In genomic region chr2:241508240-241508509, GRCh38 we compare ENCODE assay signal across 8 cellular contexts. TPM values are rescaled to one million over a fixed set of nuclear protein-coding genes. Genes with fewer than 3 reads are reported as not detected.
A peak's percentile ranks its signal among the peaks of the same experiment; 100 is the strongest.
DNase-seq lines count a peak whose midpoint lies in the region; ATAC-seq and TF ChIP-seq lines count a peak whose summit lies in the region.

No MANE protein-coding gene starts in this region.

- H3K4me3 ChIP-seq in colonic mucosa: peak overlapping the region; percentile 90
- peak overlapping the region; percentile 77 to 83 for H3K4me3 ChIP-seq in mucosa of rectum (ENCODE audit: low read length in 2 of 2)

- H3K4me1 ChIP-seq in colonic mucosa: peaks cover 8% of the 10 kb centered on the region
- H3K4me1 ChIP-seq in mucosa of rectum (ENCODE audit: control insufficient read depth in 2 of 2, insufficient read depth in 2 of 2, low read length in 2 of 2): peaks cover 15 to 18% of the 10 kb centered on the region in 2 donors

- DNase-seq in GM10266 (ENCODE audit: extremely low spot score) (peak; percentile 88), NCI-H2227 treated with DMSO at 0.1 percent for 48 hours (lab: John Stamatoyannopoulos, UW) (peak; percentile 59), colonic mucosa (no peak), OCI-M1 (lab: John Stamatoyannopoulos, UW) (no peak), cortex of kidney (lab: John Stamatoyannopoulos, UW) (no peak)

- H3K9ac ChIP-seq in colonic mucosa (ENCODE audit: low read depth in 2 of 2, low read length in 2 of 2) (peak overlapping the region; percentile 78), mucosa of rectum (ENCODE audit: low read depth in 1 of 2, low read length in 2 of 2) (peak overlapping the region in 1 of 2 donors; percentile 87)

- H3K9me3 ChIP-seq in colonic mucosa (no peaks in the 10 kb centered on the region), mucosa of rectum (ENCODE audit: control insufficient read depth in 2 of 2, low read length in 2 of 2) (no peaks in the 10 kb centered on the region)

- H3K27ac ChIP-seq in colonic mucosa: peak overlapping the region; percentile 69
- H3K27ac ChIP-seq in mucosa of rectum (ENCODE audit: low read depth in 2 of 2, low read length in 2 of 2): peak overlapping the region; percentile 56 to 72

- peak; percentile 26 for ATAC-seq in GM21786 (IDR thresholded peaks at IDR 0.05; ENCODE audit: unreplicated experiment)
- ATAC-seq in HG02623 (IDR thresholded peaks at IDR 0.05; ENCODE audit: unreplicated experiment): no peak

- H3K36me3 ChIP-seq in colonic mucosa (no peaks in the 10 kb centered on the region), mucosa of rectum (ENCODE audit: control insufficient read depth in 2 of 2, insufficient read depth in 2 of 2, low read length in 2 of 2) (peaks cover 0 to 2% of the 10 kb centered on the region in 2 donors)

- intact Hi-C loops in colonic mucosa (cut with DNase I): no loop called here

- H3K27me3 ChIP-seq in colonic mucosa (no peaks in the 10 kb centered on the region), mucosa of rectum (ENCODE audit: control insufficient read depth in 2 of 2, insufficient read depth in 2 of 2, low read length in 2 of 2) (no peaks in the 10 kb centered on the region)

- TF ChIP-seq CTCF in GM10266 (IDR thresholded peaks at IDR 0.05; ENCODE audit: control insufficient read depth, insufficient read depth, low read depth, missing control alignments) (no peak), colonic mucosa (IDR thresholded peaks at IDR 0.05) (no peak)

RNA-seq across cellular contexts. Expression of gene STK25, which starts 0.2 kb away (rescaled TPM):
- 100 to 1,000 TPM in 1 of 2 donors, 10 to 100 TPM in 1; 87.8 to 144 TPM for total RNA-seq in colonic mucosa

RNA-seq across cellular contexts. Expression of gene BOK, which starts 50.4 kb away (rescaled TPM):
- total RNA-seq in colonic mucosa: 10 to 100 TPM in 1 of 2 donors, 1 to 10 TPM in 1; 8.3 to 14.1 TPM

Comparison
In these comparisons a context has a peak if more than half of its experiments do, and no peak if none do; other contexts are left out.
1. DNase-seq: peak in GM10266 (single experiment) and NCI-H2227 treated with DMSO at 0.1 percent for 48 hours (single experiment); none in colonic mucosa (single experiment), OCI-M1 (single experiment) and cortex of kidney (single experiment).